In the genomic region with DNA sequence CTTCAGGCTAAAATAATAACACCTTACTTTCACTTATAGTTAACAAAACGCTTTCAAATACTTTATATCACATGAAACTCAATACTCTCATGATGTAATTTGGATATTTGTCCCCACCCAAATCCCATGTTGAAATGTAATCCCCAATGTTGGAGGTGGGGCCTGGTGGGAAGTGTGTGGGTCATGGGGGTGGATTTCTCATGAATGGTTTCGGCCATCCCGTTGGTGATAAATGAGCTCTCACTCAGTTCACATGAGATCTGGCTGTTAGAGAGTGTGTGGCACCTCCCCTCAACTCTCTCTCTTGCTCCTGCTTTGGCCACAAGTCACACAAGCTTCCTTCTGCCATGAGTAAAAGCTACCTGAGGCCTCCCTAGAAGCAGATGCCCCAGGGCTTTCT, we compare ENCODE assay signal across 24 cellular contexts. TPM values are rescaled to one million over a fixed set of nuclear protein-coding genes. Genes with fewer than 3 reads are reported as not detected.
DNase-seq lines count a peak whose midpoint lies in the region; ATAC-seq and TF ChIP-seq lines count a peak whose summit lies in the region.
"Had no signal": no experiment of that assay in that cellular context is flagged by ENCODE, and none has a peak within 500 bp of the region (broad histone marks: within the 10 kb centered on the region; RNA-seq: fewer than 3 reads in every experiment).

No MANE protein-coding gene starts in this region.

- no peak overlapping the region for H2AFZ ChIP-seq in mammary epithelial cell (ENCODE audit: low read depth, low read length)
- H2AFZ ChIP-seq in trophoblast cell (ENCODE audit: insufficient read depth, low read length, poor library complexity), result no peak overlapping the region
- H2AFZ ChIP-seq: GM23248 had no signal

- no peaks in the 10 kb centered on the region for H4K20me1 ChIP-seq in mammary epithelial cell (ENCODE audit: insufficient read depth, low read length)
- H4K20me1 ChIP-seq: BLaER1 had no signal

- H2AK5ac ChIP-seq in trophoblast cell (ENCODE audit: low read length), result no peak overlapping the region

- H3K79me2 ChIP-seq in mammary epithelial cell (ENCODE audit: insufficient read depth, low read length) (no peaks in the 10 kb centered on the region), trophoblast cell (ENCODE audit: control insufficient read depth, insufficient read depth, low read length, poor library complexity) (no peaks in the 10 kb centered on the region)

- H3K4me3 Mint-ChIP-seq in MCF 10A (ENCODE audit: unreplicated experiment), result no peak overlapping the region
- H3K4me3 Mint-ChIP-seq in activated T-helper 17 cell treated with anti-CD3 and anti-CD28 coated beads, Interleukin-2, amount 50 U/mL, for 72 hours, result no peak overlapping the region
- H3K4me3 Mint-ChIP-seq: CD4-positive, alpha-beta T cell; H9 had no signal

- TF ChIP-seq POLR2A in esophagus squamous epithelium (IDR thresholded peaks at IDR 0.05), result no peak

- no peak for TF ChIP-seq CTCF in mammary epithelial cell (conservative IDR thresholded peaks at IDR 0.05 in 1 of 2, IDR thresholded peaks at IDR 0.05 in 1 of 2; ENCODE audit: extremely low read depth in 1 of 2, insufficient read depth in 1 of 2, low read depth in 1 of 2, low read length in 2 of 2)
- TF ChIP-seq CTCF in MCF 10A (IDR thresholded peaks at IDR 0.05; ENCODE audit: unreplicated experiment), result no peak
- no peak for TF ChIP-seq CTCF in esophagus squamous epithelium (IDR thresholded peaks at IDR 0.05)

- peak overlapping the region; percentile 72 for H2BK120ac ChIP-seq in trophoblast cell (ENCODE audit: insufficient read depth, low read length, poor library complexity)

- H3K27me3 Mint-ChIP-seq in MCF 10A (ENCODE audit: insufficient read depth, unreplicated experiment), result no peaks in the 10 kb centered on the region
- H3K27me3 Mint-ChIP-seq in activated T-helper 17 cell treated with anti-CD3 and anti-CD28 coated beads, Interleukin-2, amount 50 U/mL, for 72 hours, result peaks cover 5% of the 10 kb centered on the region
- H3K27me3 Mint-ChIP-seq: CD4-positive, alpha-beta T cell had no signal

- H3K36me3 ChIP-seq in mammary epithelial cell (ENCODE audit: insufficient read depth, low read length), result no peaks in the 10 kb centered on the region
- no peaks in the 10 kb centered on the region for H3K36me3 ChIP-seq in esophagus squamous epithelium
- no peaks in the 10 kb centered on the region for H3K36me3 ChIP-seq in trophoblast cell (ENCODE audit: control insufficient read depth in 1 of 2, insufficient read depth in 2 of 2, low read length in 2 of 2)
- H3K36me3 ChIP-seq: BLaER1, SJCRH30 had no signal

- H3K4me3 ChIP-seq in mammary epithelial cell (replicated peaks in 1 of 3; ENCODE audit: insufficient read depth in 1 of 3, low read depth in 2 of 3, low read length in 3 of 3) (no peak overlapping the region), esophagus squamous epithelium (no peak overlapping the region), trophoblast cell (ENCODE audit: low read depth, low read length) (no peak overlapping the region)
- H3K4me3 ChIP-seq: BLaER1, GM23248, SJCRH30 had no signal

- peak overlapping the region; percentile 99 for H2BK12ac ChIP-seq in trophoblast cell (ENCODE audit: low read length)

- peak overlapping the region; percentile 38 for H2BK5ac ChIP-seq in trophoblast cell (ENCODE audit: low read depth, low read length, poor library complexity)

- DNase-seq in mammary epithelial cell (peak; percentile 27), MCF 10A (ENCODE audit: unreplicated experiment) (no peak), esophagus squamous epithelium (lab: John Stamatoyannopoulos, UW) (no peak), trophoblast cell (no peak), NCI-H510A (lab: John Stamatoyannopoulos, UW) (no peak), head of caudate nucleus (no peak), HuH-7.5 (ENCODE audit: low spot score) (no peak)
- DNase-seq: Caco-2; CD4-positive, alpha-beta T cell; DMS 273 treated with DMSO at 0.1 percent for 48 hours; DMS79 treated with DMSO at 0.1 percent for 48 hours; H9; MV-4-11; NCI-H1105 treated with DMSO at 0.1 percent for 48 hours; NCI-H2029 treated with DMSO at 0.1 percent for 48 hours; NCI-H524; NCI-H774; NK-92 treated with Interleukin-12 subunit alpha and Interleukin-12 subunit beta, amount 100 ng/mL, for 24 hours; SJCRH30 had no signal

- H3K27ac Mint-ChIP-seq in MCF 10A (ENCODE audit: low read depth, unreplicated experiment), result no peak overlapping the region
- no peak overlapping the region for H3K27ac Mint-ChIP-seq in activated T-helper 17 cell treated with anti-CD3 and anti-CD28 coated beads, Interleukin-2, amount 50 U/mL, for 72 hours
- H3K27ac Mint-ChIP-seq: CD4-positive, alpha-beta T cell; H9 had no signal

- CTCF ChIA-PET in mammary epithelial cell (lab: Charles Lee; ENCODE audit: low non-redundant PET), result no interaction called here
- CTCF ChIA-PET in MCF 10A (lab: Yijun Ruan, JAX), result interaction anchor here (0.6 to 1.1 kb wide), 2 partner anchors 17 to 871 kb away, joined by 3 read pairs; no protein-coding TSS in a partner anchor

- no peaks in the 10 kb centered on the region for H3K36me3 Mint-ChIP-seq in MCF 10A (ENCODE audit: insufficient read depth, unreplicated experiment)
- no peaks in the 10 kb centered on the region for H3K36me3 Mint-ChIP-seq in activated T-helper 17 cell treated with anti-CD3 and anti-CD28 coated beads, Interleukin-2, amount 50 U/mL, for 72 hours (ENCODE audit: low read depth)

- H3K14ac ChIP-seq in trophoblast cell (ENCODE audit: low read length), result peak overlapping the region; percentile 66

- H3K4me2 ChIP-seq in mammary epithelial cell (ENCODE audit: insufficient read depth, low read depth, low read length), result no peak overlapping the region
- H3K4me2 ChIP-seq in trophoblast cell (ENCODE audit: low read length), result no peak overlapping the region
- H3K4me2 ChIP-seq: BLaER1 had no signal

- H3K9me3 Mint-ChIP-seq in MCF 10A (ENCODE audit: unreplicated experiment), result peaks cover 3% of the 10 kb centered on the region
- H3K9me3 Mint-ChIP-seq in activated T-helper 17 cell treated with anti-CD3 and anti-CD28 coated beads, Interleukin-2, amount 50 U/mL, for 72 hours, result no peaks in the 10 kb centered on the region
- H3K9me3 Mint-ChIP-seq: CD4-positive, alpha-beta T cell; H9 had no signal

- in situ Hi-C loops in mammary epithelial cell (cut with MboI; ENCODE audit: low sequenced_read_pairs in 2 of 2), result no loop called here

- H3K27me3 ChIP-seq in mammary epithelial cell (ENCODE audit: insufficient read depth, low read length) (no peaks in the 10 kb centered on the region), esophagus squamous epithelium (no peaks in the 10 kb centered on the region), trophoblast cell (ENCODE audit: insufficient read depth, low read length) (no peaks in the 10 kb centered on the region)
- H3K27me3 ChIP-seq: BLaER1, SJCRH30 had no signal

- ATAC-seq in activated T-helper 17 cell treated with anti-CD3 and anti-CD28 coated beads, Interleukin-2, amount 50 U/mL, for 72 hours (replicated peaks), result no peak
- ATAC-seq: Panc1 had no signal

- POLR2A ChIA-PET in MCF 10A (lab: Yijun Ruan, JAX), result no interaction called here

- H3K4me1 ChIP-seq in mammary epithelial cell (ENCODE audit: insufficient read depth, low read length) (peaks cover 15% of the 10 kb centered on the region), esophagus squamous epithelium (peaks cover 0 to 40% (median 7%) of the 10 kb centered on the region in 3 donors), trophoblast cell (ENCODE audit: control insufficient read depth in 1 of 2, insufficient read depth in 2 of 2, low read length in 2 of 2) (peaks cover 9% of the 10 kb centered on the region in 2 experiments)
- H3K4me1 ChIP-seq: Caco-2 had no signal

- H4K8ac ChIP-seq in trophoblast cell (ENCODE audit: low read depth, low read length), result peak overlapping the region; percentile 3

- H3K9ac ChIP-seq in mammary epithelial cell (ENCODE audit: insufficient read depth, low read length), result no peak overlapping the region
- no peak overlapping the region for H3K9ac ChIP-seq in trophoblast cell (ENCODE audit: low read length)
- H3K9ac ChIP-seq: BLaER1, GM23248 had no signal

- peak overlapping the region; percentile 75 for H4K91ac ChIP-seq in trophoblast cell (ENCODE audit: low read depth, low read length)

- no peak overlapping the region for H3K4ac ChIP-seq in trophoblast cell (ENCODE audit: low read depth, low read length)

- H4K12ac ChIP-seq in trophoblast cell (ENCODE audit: low read depth, low read length), result no peak overlapping the region

- no peak overlapping the region for H3K23ac ChIP-seq in trophoblast cell (ENCODE audit: low read length)

- dilution Hi-C loops in mammary epithelial cell (cut with HindIII; ENCODE audit: low sequenced_read_pairs), result no loop called here

- H3K79me1 ChIP-seq in trophoblast cell (ENCODE audit: low read length), result peaks cover 16% of the 10 kb centered on the region

- intact Hi-C loops in mammary epithelial cell (cut with micrococcal nuclease), result no loop called here
- intact Hi-C loops in MCF 10A (cut with micrococcal nuclease), result no loop called here
- intact Hi-C loops in esophagus squamous epithelium (cut with DNase I), result no loop called here
- intact Hi-C loops in head of caudate nucleus (cut with DNase I), result no loop called here

- 100% methylated on average over 3 of the region's 3 CpGs for WGBS in mammary epithelial cell (ENCODE audit: low coverage, missing lambda C conversion rate)
- 90 to 93% methylated on average over 1 to 3 of the region's 3 CpGs for WGBS in esophagus squamous epithelium, 2 donors
- WGBS in trophoblast cell (ENCODE audit: extremely low coverage, insufficient coverage, insufficient read length), result 100% methylated on average over 1 of the region's 3 CpGs

- peaks cover 6% of the 10 kb centered on the region for H3K4me1 Mint-ChIP-seq in MCF 10A (ENCODE audit: insufficient read depth, unreplicated experiment)
- peaks cover 4% of the 10 kb centered on the region for H3K4me1 Mint-ChIP-seq in activated T-helper 17 cell treated with anti-CD3 and anti-CD28 coated beads, Interleukin-2, amount 50 U/mL, for 72 hours

- H3K27ac ChIP-seq in mammary epithelial cell (ENCODE audit: insufficient read depth, low read depth, low read length) (peak overlapping the region; percentile 53), esophagus squamous epithelium (peak overlapping the region in 3 of 4 donors; percentile 47 to 67 (median 56)), trophoblast cell (ENCODE audit: low read depth, low read length) (no peak overlapping the region)
- H3K27ac ChIP-seq: 22Rv1, BLaER1, GM23248, SJCRH30 had no signal

- BruUV-seq in mammary epithelial cell (replicated peaks; lab: Mats Ljungman, UMichigan) (no TSS peak), MCF 10A (replicated peaks; lab: Mats Ljungman, UMichigan) (no TSS peak)

- H3K9me3 ChIP-seq in mammary epithelial cell (replicated peaks; ENCODE audit: insufficient read depth, low read length), result no peaks in the 10 kb centered on the region
- H3K9me3 ChIP-seq in esophagus squamous epithelium, result no peaks in the 10 kb centered on the region
- H3K9me3 ChIP-seq in trophoblast cell (ENCODE audit: insufficient read depth, low read depth, low read length), result no peaks in the 10 kb centered on the region
- H3K9me3 ChIP-seq: BLaER1, Caco-2, SJCRH30 had no signal

- H3K18ac ChIP-seq in trophoblast cell (ENCODE audit: low read length), result no peak overlapping the region

RNA-seq across cellular contexts. Expression of gene PTGFRN, which starts 22.5 kb away (rescaled TPM):
- total RNA-seq in mammary epithelial cell (100 to 1,000 TPM; 143 to 150 TPM), MCF 10A (2022) (45.2 and 61.0 TPM in 2 replicates), esophagus squamous epithelium (10 to 100 TPM; 40.6 to 68.7 (median 56.0) TPM)
- polyA plus RNA-seq in mammary epithelial cell, result 79.4 TPM
- polyA minus RNA-seq in mammary epithelial cell, result 147 TPM
- polyA plus RNA-seq in trophoblast cell (2013), result 83.0 and 85.0 TPM in 2 replicates
- 10 to 100 TPM; 10.1 to 11.1 TPM for total RNA-seq in activated T-helper 17 cell treated with anti-CD3 and anti-CD28 coated beads, Interleukin-2, amount 50 U/mL, for 72 hours
